Comparison of ENCODE assay signal across 18 cellular contexts in the genomic region with DNA sequence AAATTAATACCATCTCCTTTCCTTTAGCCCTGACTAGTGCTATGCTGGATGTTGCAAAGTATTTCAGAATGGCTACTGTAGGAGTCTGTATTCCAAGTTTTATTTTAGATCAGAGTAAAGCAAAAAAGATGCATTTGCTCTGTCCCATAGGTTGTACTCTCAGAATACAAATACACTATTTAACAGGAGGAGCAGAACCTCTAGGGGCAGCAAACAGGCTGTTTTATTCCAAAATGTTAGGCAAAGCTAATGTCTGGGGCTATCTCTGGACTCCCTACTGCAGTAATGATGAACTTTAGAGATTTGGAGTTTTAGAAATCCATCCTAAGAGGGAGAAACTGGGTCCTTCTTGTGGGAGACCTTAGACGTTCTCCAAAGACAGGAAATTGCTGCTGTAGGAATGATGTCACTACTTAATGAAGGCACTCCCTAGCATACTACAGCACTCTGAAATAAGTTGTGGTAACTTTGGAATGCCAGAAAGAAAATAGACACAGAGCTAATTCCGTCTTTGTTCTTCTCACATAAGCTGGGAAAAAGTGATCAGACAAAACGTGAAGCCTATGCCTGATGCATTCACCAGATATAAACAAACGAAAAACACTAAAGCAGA.
DNase-seq lines count a peak whose midpoint lies in the region; ATAC-seq, FAIRE-seq and TF ChIP-seq lines count a peak whose summit lies in the region.
"Had no signal": no experiment of that assay in that cellular context is flagged by ENCODE, and none has a peak within 500 bp of the region (broad histone marks: within the 10 kb centered on the region; RNA-seq: fewer than 3 reads in every experiment).

No MANE protein-coding gene starts in this region.

- H3K4me1 ChIP-seq in HepG2 (ENCODE audit: insufficient read depth, low read length) (no peaks in the 10 kb centered on the region), right lobe of liver (no peaks in the 10 kb centered on the region), astrocyte (ENCODE audit: insufficient read depth, low read length) (no peaks in the 10 kb centered on the region), mesenchymal stem cell (ENCODE audit: control insufficient read depth, insufficient read depth, low read depth, low read length) (no peaks in the 10 kb centered on the region), stomach (no peaks in the 10 kb centered on the region)
- H3K4me1 ChIP-seq: esophagus squamous epithelium, thyroid gland had no signal

- H3K4me1 Mint-ChIP-seq in astrocyte (ENCODE audit: low read depth, unreplicated experiment), result peaks cover 15% of the 10 kb centered on the region
- H3K4me1 Mint-ChIP-seq: activated naive CD8-positive, alpha-beta T cell treated with anti-CD3 and anti-CD28 coated beads, Interleukin-2, amount 10 ng/mL, durations not matched to agents 7 days and 5 days; CD8-positive, alpha-beta memory T cell had no signal

- H2BK15ac ChIP-seq in mesenchymal stem cell (ENCODE audit: low read depth, poor library complexity, severe bottlenecking), result no peak overlapping the region

- H3K18ac ChIP-seq in mesenchymal stem cell (ENCODE audit: low read depth in 1 of 2, low read length in 2 of 2), result no peak overlapping the region

- FAIRE-seq in HepG2 (lab: Jason Lieb, UNC), result no peak
- peak; percentile 47 for FAIRE-seq in astrocyte (lab: Jason Lieb, UNC)

- no peak overlapping the region for H2BK12ac ChIP-seq in mesenchymal stem cell (ENCODE audit: low read length in 2 of 2)

- no peaks in the 10 kb centered on the region for H3K9me3 ChIP-seq in HepG2 (ENCODE audit: low read length)
- no peaks in the 10 kb centered on the region for H3K9me3 ChIP-seq in right lobe of liver
- no peaks in the 10 kb centered on the region for H3K9me3 ChIP-seq in astrocyte (ENCODE audit: insufficient read depth, low read depth, low read length)
- no peaks in the 10 kb centered on the region for H3K9me3 ChIP-seq in mesenchymal stem cell (ENCODE audit: control insufficient read depth, low read length)
- no peaks in the 10 kb centered on the region for H3K9me3 ChIP-seq in stomach
- H3K9me3 ChIP-seq: esophagus squamous epithelium, thyroid gland had no signal

- H3K27ac ChIP-seq in HepG2 (ENCODE audit: extremely low read length, insufficient read depth, low read length), result no peak overlapping the region
- H3K27ac ChIP-seq in right lobe of liver, result no peak overlapping the region
- H3K27ac ChIP-seq in astrocyte (ENCODE audit: low read depth, low read length), result peak overlapping the region; percentile 17
- H3K27ac ChIP-seq in mesenchymal stem cell (ENCODE audit: low read length, poor library complexity, severe bottlenecking), result peak overlapping the region; percentile 25
- H3K27ac ChIP-seq in stomach, result no peak overlapping the region
- H3K27ac ChIP-seq: cardiac muscle cell, esophagus squamous epithelium, thyroid gland had no signal

- 2% methylated on average over 4 of the region's 4 CpGs for WGBS in HepG2 (ENCODE audit: low lambda C conversion rate)
- 47% methylated on average over 4 of the region's 4 CpGs for WGBS in right lobe of liver (ENCODE audit: insufficient coverage, low coverage, low lambda C conversion rate, missing lambda C conversion rate)
- WGBS in mesenchymal stem cell, result 6% methylated on average over 2 of the region's 4 CpGs
- 51 to 65% (median 61%) methylated on average over 4 of the region's 4 CpGs for WGBS in stomach, 5 donors

- H3K4me3 Mint-ChIP-seq in astrocyte (ENCODE audit: unreplicated experiment), result no peak overlapping the region
- H3K4me3 Mint-ChIP-seq: activated CD8-positive, alpha-beta T cell treated with anti-CD3 and anti-CD28 coated beads, Interleukin-2, amount 10 ng/mL, durations not matched to agents 7 days and 5 days; activated naive CD8-positive, alpha-beta T cell treated with anti-CD3 and anti-CD28 coated beads, Interleukin-2, amount 10 ng/mL, durations not matched to agents 7 days and 5 days; CD8-positive, alpha-beta memory T cell had no signal

- no peak overlapping the region for H4K8ac ChIP-seq in mesenchymal stem cell (ENCODE audit: low read length)

- H4K20me1 ChIP-seq in HepG2 (ENCODE audit: insufficient read depth, low read length) (no peaks in the 10 kb centered on the region), astrocyte (ENCODE audit: insufficient read depth, low read length) (no peaks in the 10 kb centered on the region)

- H3K9ac ChIP-seq in HepG2 (ENCODE audit: insufficient read depth, low read depth, low read length) (no peak overlapping the region), astrocyte (ENCODE audit: low read length) (no peak overlapping the region), mesenchymal stem cell (ENCODE audit: low read length) (peak overlapping the region; percentile 33)

- TF ChIP-seq EP300 in HepG2 (IDR thresholded peaks at IDR 0.05; ENCODE audit: low read depth in 2 of 2, low read length in 2 of 2) (no peak), HepG2 (CRISPR knock-in tag; IDR thresholded peaks at IDR 0.05; ENCODE audit: borderline replicate concordance) (no peak), stomach (IDR thresholded peaks at IDR 0.05) (no peak)

- TF ChIP-seq RAD21 in HepG2 (CRISPR knock-in tag; IDR thresholded peaks at IDR 0.05), result no peak

- TF ChIP-seq CTCF in HepG2 (CRISPR knock-in tag; IDR thresholded peaks at IDR 0.05), result no peak
- no peak for TF ChIP-seq CTCF in right lobe of liver (IDR thresholded peaks at IDR 0.05)
- TF ChIP-seq CTCF in astrocyte (IDR thresholded peaks at IDR 0.05; ENCODE audit: insufficient read depth, low read depth, low read length), result peak; percentile 8
- no peak for TF ChIP-seq CTCF in stomach (IDR thresholded peaks at IDR 0.05)

- in situ Hi-C loops in HepG2 (cut with HindIII; ENCODE audit: extremely low pct_ligation_motif_present, low pct_unique_long_range_greater_than_20kb) (no loop called here), G401 (cut with HindIII; ENCODE audit: low sequenced_read_pairs) (no loop called here)

- POLR2A ChIA-PET in HepG2 (lab: Yijun Ruan, JAX), result no interaction called here

- H3K4me2 ChIP-seq in HepG2 (ENCODE audit: low read depth, low read length) (no peak overlapping the region), astrocyte (ENCODE audit: low read length) (peak overlapping the region; percentile 30), mesenchymal stem cell (ENCODE audit: low read length, poor library complexity, severe bottlenecking) (no peak overlapping the region)

- H2BK120ac ChIP-seq in mesenchymal stem cell (ENCODE audit: low read depth, low read length), result no peak overlapping the region

- no peaks in the 10 kb centered on the region for H3K27me3 Mint-ChIP-seq in astrocyte (ENCODE audit: low read depth, unreplicated experiment)
- H3K27me3 Mint-ChIP-seq: activated naive CD8-positive, alpha-beta T cell treated with anti-CD3 and anti-CD28 coated beads, Interleukin-2, amount 10 ng/mL, durations not matched to agents 7 days and 5 days; CD8-positive, alpha-beta memory T cell had no signal

- no peak overlapping the region for H2BK5ac ChIP-seq in mesenchymal stem cell (ENCODE audit: low read depth, low read length, poor library complexity, severe bottlenecking)

- H3K36me3 ChIP-seq in HepG2 (replicated peaks in 1 of 2; ENCODE audit: control insufficient read depth in 1 of 2, insufficient read depth in 2 of 2, low read length in 2 of 2), result no peaks in the 10 kb centered on the region
- no peaks in the 10 kb centered on the region for H3K36me3 ChIP-seq in right lobe of liver
- no peaks in the 10 kb centered on the region for H3K36me3 ChIP-seq in astrocyte (ENCODE audit: insufficient read depth, low read length)
- no peaks in the 10 kb centered on the region for H3K36me3 ChIP-seq in mesenchymal stem cell (ENCODE audit: control insufficient read depth in 1 of 2, insufficient read depth in 2 of 2, low read depth in 1 of 2, low read length in 2 of 2)
- no peaks in the 10 kb centered on the region for H3K36me3 ChIP-seq in stomach
- H3K36me3 ChIP-seq: cardiac muscle cell, esophagus squamous epithelium, thyroid gland had no signal

- no peak overlapping the region for H3K23ac ChIP-seq in mesenchymal stem cell (ENCODE audit: low read length in 2 of 2)

- no TSS peak for BruUV-seq in HepG2 (replicated peaks; lab: Mats Ljungman, UMichigan)

- H3K79me1 ChIP-seq in mesenchymal stem cell (replicated peaks; ENCODE audit: low read length, poor library complexity, severe bottlenecking), result no peaks in the 10 kb centered on the region

- H3K9me3 Mint-ChIP-seq in astrocyte (ENCODE audit: unreplicated experiment), result no peaks in the 10 kb centered on the region
- H3K9me3 Mint-ChIP-seq: activated naive CD8-positive, alpha-beta T cell treated with anti-CD3 and anti-CD28 coated beads, Interleukin-2, amount 10 ng/mL, durations not matched to agents 7 days and 5 days had no signal

- H3K27me3 ChIP-seq in HepG2 (ENCODE audit: control insufficient read depth in 1 of 2, insufficient read depth in 2 of 2, low read length in 2 of 2) (no peaks in the 10 kb centered on the region; a peak in 1 of 5 replicates), right lobe of liver (no peaks in the 10 kb centered on the region), astrocyte (ENCODE audit: insufficient read depth, low read length) (no peaks in the 10 kb centered on the region), mesenchymal stem cell (ENCODE audit: control insufficient read depth in 1 of 2, insufficient read depth in 1 of 2, low read length in 2 of 2) (no peaks in the 10 kb centered on the region), stomach (no peaks in the 10 kb centered on the region)
- H3K27me3 ChIP-seq: cardiac muscle cell, esophagus squamous epithelium, thyroid gland had no signal

- no peak overlapping the region for H3K4ac ChIP-seq in mesenchymal stem cell (ENCODE audit: low read depth in 1 of 2, low read length in 2 of 2)

- H3K79me2 ChIP-seq in HepG2 (ENCODE audit: insufficient read depth, low read length), result no peaks in the 10 kb centered on the region
- no peaks in the 10 kb centered on the region for H3K79me2 ChIP-seq in astrocyte (ENCODE audit: insufficient read depth, low read length)

- DNase-seq in HepG2 (ENCODE audit: low spot score) (no peak), right lobe of liver (no peak), astrocyte (ENCODE audit: low read depth) (peak; percentile 49), mesenchymal stem cell (peak; percentile 63), G401 (ENCODE audit: low spot score) (no peak), stomach (no peak)
- DNase-seq: activated CD8-positive, alpha-beta T cell treated with anti-CD3 and anti-CD28 coated beads, Interleukin-2, amount 10 ng/mL, durations not matched to agents 7 days and 5 days; activated naive CD8-positive, alpha-beta T cell treated with anti-CD3 and anti-CD28 coated beads, Interleukin-2, amount 10 ng/mL, durations not matched to agents 7 days and 5 days; CD8-positive, alpha-beta memory T cell; esophagus squamous epithelium; H7; hippocampal formation; left cardiac atrium; NCI-H1694; thyroid gland had no signal

- peak overlapping the region; percentile 94 for H3K27ac Mint-ChIP-seq in astrocyte (ENCODE audit: unreplicated experiment)
- H3K27ac Mint-ChIP-seq: activated CD8-positive, alpha-beta T cell treated with anti-CD3 and anti-CD28 coated beads, Interleukin-2, amount 10 ng/mL, durations not matched to agents 7 days and 5 days; activated naive CD8-positive, alpha-beta T cell treated with anti-CD3 and anti-CD28 coated beads, Interleukin-2, amount 10 ng/mL, durations not matched to agents 7 days and 5 days; CD8-positive, alpha-beta memory T cell had no signal

- H3K36me3 Mint-ChIP-seq in astrocyte (ENCODE audit: low read depth, unreplicated experiment), result no peaks in the 10 kb centered on the region
- H3K36me3 Mint-ChIP-seq: activated naive CD8-positive, alpha-beta T cell treated with anti-CD3 and anti-CD28 coated beads, Interleukin-2, amount 10 ng/mL, durations not matched to agents 7 days and 5 days; CD8-positive, alpha-beta memory T cell had no signal

- H2AK5ac ChIP-seq in mesenchymal stem cell (ENCODE audit: low read length, severe bottlenecking), result no peak overlapping the region

- CTCF ChIA-PET in HepG2 (lab: Yijun Ruan, JAX; ENCODE audit: low intra/inter-chr PET ratio, low total read pairs), result no interaction called here

- no peak overlapping the region for H2AFZ ChIP-seq in HepG2 (ENCODE audit: low read length)
- H2AFZ ChIP-seq in astrocyte (ENCODE audit: low read depth, low read length), result peak overlapping the region; percentile 53
- no peak overlapping the region for H2AFZ ChIP-seq in mesenchymal stem cell (ENCODE audit: low read depth, low read length)

- no peak overlapping the region for H3K14ac ChIP-seq in mesenchymal stem cell (ENCODE audit: low read length in 2 of 2)

- TF ChIP-seq POLR2A in HepG2 (IDR thresholded peaks at IDR 0.05; ENCODE audit: insufficient read depth in 1 of 2, low read depth in 2 of 2, low read length in 2 of 2) (no peak), right lobe of liver (IDR thresholded peaks at IDR 0.05) (no peak), stomach (IDR thresholded peaks at IDR 0.05) (no peak)

- no peak overlapping the region for H3K4me3 ChIP-seq in HepG2 (replicated peaks in 1 of 3; ENCODE audit: insufficient read depth in 1 of 3, low read depth in 2 of 3, low read length in 3 of 3)
- H3K4me3 ChIP-seq in right lobe of liver, result no peak overlapping the region
- no peak overlapping the region for H3K4me3 ChIP-seq in astrocyte (ENCODE audit: insufficient read depth, low read depth, low read length)
- H3K4me3 ChIP-seq in mesenchymal stem cell (ENCODE audit: insufficient read depth in 1 of 2, low read depth in 1 of 2, low read length in 2 of 2), result peak overlapping the region in 1 of 2 experiments; percentile 6
- H3K4me3 ChIP-seq in stomach, result no peak overlapping the region
- H3K4me3 ChIP-seq: cardiac muscle cell, esophagus squamous epithelium, thyroid gland had no signal

- intact Hi-C loops in HepG2 (cut with micrococcal nuclease; ENCODE audit: unreplicated experiment), result no loop called here
- intact Hi-C loops in right lobe of liver (cut with DNase I), result no loop called here
- intact Hi-C loops in stomach (cut with DNase I; ENCODE audit: low total_unique reads), result no loop called here

- H4K91ac ChIP-seq in mesenchymal stem cell (ENCODE audit: low read length), result no peak overlapping the region

- ATAC-seq in HepG2, result no peak
- no peak for ATAC-seq in right lobe of liver
- no peak for ATAC-seq in HG02981 (IDR thresholded peaks at IDR 0.05; ENCODE audit: unreplicated experiment)
- ATAC-seq in HG03175 (IDR thresholded peaks at IDR 0.05; ENCODE audit: unreplicated experiment), result no peak
- ATAC-seq: activated CD8-positive, alpha-beta T cell treated with anti-CD3 and anti-CD28 coated beads, Interleukin-2, amount 10 ng/mL, durations not matched to agents 7 days and 5 days; left cardiac atrium had no signal

Comparison
In these comparisons a context has a peak if more than half of its experiments do, and no peak if none do; other contexts are left out.
1. DNase-seq: peak in astrocyte (single experiment) and mesenchymal stem cell (single experiment); none in HepG2 (single experiment), right lobe of liver (0 of 3), G401 (single experiment) and stomach (single experiment).
2. H3K27ac ChIP-seq: peak in astrocyte (single experiment) and mesenchymal stem cell (single experiment); none in HepG2 (single experiment), right lobe of liver (0 of 3) and stomach (0 of 5).